Comparison of ENCODE assay signal across 8 cellular contexts in genomic region chr7:64665980-64666674, GRCh38. TPM values are rescaled to one million over a fixed set of nuclear protein-coding genes. Genes with fewer than 3 reads are reported as not detected.
DNase-seq lines count a peak whose midpoint lies in the region; ATAC-seq and TF ChIP-seq lines count a peak whose summit lies in the region.

ZNF107 (plus strand) TSS chr7:64666133; CDS start chr7:64666283, 150 bp downstream.

- peak within 1 kb of the TSS; percentile 96 for H3K4me3 Mint-ChIP-seq in glutamatergic neuron (ENCODE audit: unreplicated experiment)

- H3K79me2 ChIP-seq in osteoblast (ENCODE audit: insufficient read depth, low read length): peaks cover 38% of the 10 kb centered on the region

- peak within 1 kb of the TSS; percentile 86 for H3K4me2 ChIP-seq in osteoblast (ENCODE audit: insufficient read depth, low read length)

- H3K9me3 ChIP-seq in osteoblast (ENCODE audit: low read depth, low read length) (no peaks in the 10 kb centered on the region), thymus (ENCODE audit: control insufficient read depth) (peaks cover 2% of the 10 kb centered on the region)

- H3K27me3 ChIP-seq in osteoblast (ENCODE audit: insufficient read depth, low read length): no peaks in the 10 kb centered on the region
- no peaks in the 10 kb centered on the region for H3K27me3 ChIP-seq in thymus (ENCODE audit: control insufficient read depth, insufficient read depth)

- H3K36me3 Mint-ChIP-seq in activated naive CD4-positive, alpha-beta T cell treated with anti-CD3 and anti-CD28 coated beads, Interleukin-2, amount 50 U/mL, for 72 hours: peaks cover 46 to 70% of the 10 kb centered on the region in 2 donors
- H3K36me3 Mint-ChIP-seq in glutamatergic neuron (ENCODE audit: unreplicated experiment): no peaks in the 10 kb centered on the region

- H3K36me3 ChIP-seq in osteoblast (ENCODE audit: insufficient read depth, low read length) (peaks cover 6% of the 10 kb centered on the region), thymus (ENCODE audit: control insufficient read depth, insufficient read depth) (peaks cover 11% of the 10 kb centered on the region)

- H3K27ac Mint-ChIP-seq in activated naive CD4-positive, alpha-beta T cell treated with anti-CD3 and anti-CD28 coated beads, Interleukin-2, amount 50 U/mL, for 72 hours: peak within 1 kb of the TSS; percentile 96 to 98
- peak within 1 kb of the TSS; percentile 99 for H3K27ac Mint-ChIP-seq in glutamatergic neuron (ENCODE audit: unreplicated experiment)

- peak; percentile 99 for ATAC-seq in HG02610 (IDR thresholded peaks at IDR 0.05; ENCODE audit: unreplicated experiment)
- peak; percentile 100 for ATAC-seq in activated naive CD4-positive, alpha-beta T cell treated with anti-CD3 and anti-CD28 coated beads, Interleukin-2, amount 50 U/mL, for 72 hours

- TF ChIP-seq CTCF in glutamatergic neuron (IDR thresholded peaks at IDR 0.05; ENCODE audit: partially characterized antibody, unreplicated experiment): no peak
- TF ChIP-seq CTCF in osteoblast (IDR thresholded peaks at IDR 0.05; ENCODE audit: extremely low read depth, low read depth, low read length): no peak

- H3K4me1 ChIP-seq in osteoblast (ENCODE audit: insufficient read depth, low read length) (peaks cover 3% of the 10 kb centered on the region), thymus (ENCODE audit: control insufficient read depth, insufficient read depth, low read length) (peaks cover 5% of the 10 kb centered on the region)

- WGBS in thymus: under 1% methylated on average over 37 of the region's 37 CpGs

- peak within 1 kb of the TSS; percentile 63 for H3K27ac ChIP-seq in osteoblast (ENCODE audit: low read depth, low read length)
- peak within 1 kb of the TSS; percentile 69 for H3K27ac ChIP-seq in thymus (ENCODE audit: low read depth)

- peak; percentile 97 for DNase-seq in NCI-H1092 treated with DMSO at 0.1 percent for 48 hours (lab: John Stamatoyannopoulos, UW)
- peak; percentile 91 for DNase-seq in SKM-1 (lab: John Stamatoyannopoulos, UW; ENCODE audit: unreplicated experiment)
- peak; percentile 74 to 89 for DNase-seq in activated naive CD4-positive, alpha-beta T cell treated with anti-CD3 and anti-CD28 coated beads, Interleukin-2, amount 50 U/mL, for 72 hours (ENCODE audit: low spot score in 2 of 2)
- DNase-seq in glutamatergic neuron: peak; percentile 90
- peak; percentile 94 for DNase-seq in osteoblast (ENCODE audit: insufficient read length, low spot score, missing footprints)

- peaks cover 3 to 20% of the 10 kb centered on the region in 2 donors for H3K9me3 Mint-ChIP-seq in activated naive CD4-positive, alpha-beta T cell treated with anti-CD3 and anti-CD28 coated beads, Interleukin-2, amount 50 U/mL, for 72 hours
- H3K9me3 Mint-ChIP-seq in glutamatergic neuron (ENCODE audit: unreplicated experiment): peaks cover 6% of the 10 kb centered on the region

- H2AFZ ChIP-seq in osteoblast (ENCODE audit: low read length): peak within 1 kb of the TSS; percentile 95

- H3K4me3 ChIP-seq in GM08714 (ENCODE audit: low read length) (peak within 1 kb of the TSS; percentile 93), osteoblast (ENCODE audit: insufficient read depth, low read length) (peak within 1 kb of the TSS; percentile 89), thymus (ENCODE audit: low read length) (peak within 1 kb of the TSS; percentile 57)

- H3K4me1 Mint-ChIP-seq in glutamatergic neuron (ENCODE audit: low read depth, unreplicated experiment): peaks cover 8% of the 10 kb centered on the region

- H4K20me1 ChIP-seq in osteoblast (ENCODE audit: insufficient read depth, low read length): no peaks in the 10 kb centered on the region

- peaks cover 2% of the 10 kb centered on the region for H3K27me3 Mint-ChIP-seq in glutamatergic neuron (ENCODE audit: unreplicated experiment)

RNA-seq across cellular contexts. Expression of gene ZNF107, which starts in this region (rescaled TPM):
- total RNA-seq in activated naive CD4-positive, alpha-beta T cell treated with anti-CD3 and anti-CD28 coated beads, Interleukin-2, amount 50 U/mL, for 72 hours: 10 to 100 TPM; 10.0 to 22.7 TPM
- total RNA-seq in glutamatergic neuron (ENCODE audit: unreplicated experiment) (10.3 TPM), osteoblast (1.8 and 3.2 TPM in 2 replicates)
- polyA plus RNA-seq in thymus: 8.9 TPM

Comparison
In these comparisons a context has a peak if more than half of its experiments do, and no peak if none do; other contexts are left out.
1. Peak in every context shown above with its lines: DNase-seq, ATAC-seq, H3K4me3 ChIP-seq and H3K27ac ChIP-seq.